ENCODE assay signal across 30 cellular contexts in the genomic region with DNA sequence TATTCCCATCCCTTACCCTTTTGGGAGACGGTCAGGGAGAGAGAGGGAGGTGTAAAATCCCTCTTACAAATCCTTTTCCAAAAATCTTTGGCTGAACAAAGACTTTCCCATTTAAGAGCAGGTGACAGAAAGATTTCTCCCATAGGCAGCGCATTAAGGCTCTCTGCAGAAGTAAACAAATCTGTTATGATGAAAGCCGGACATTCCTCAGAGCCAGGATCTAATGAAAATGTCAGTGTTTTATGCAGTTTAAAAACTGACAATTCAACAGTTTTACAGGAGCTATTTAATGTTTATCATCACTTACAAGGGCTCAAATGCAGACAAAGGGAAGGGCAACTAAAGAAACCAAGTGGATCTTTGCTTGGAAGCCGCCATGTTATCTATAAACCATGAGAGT.
"Had no signal": no experiment of that assay in that cellular context is flagged by ENCODE, and none has a peak within 500 bp of the region (broad histone marks: within the 10 kb centered on the region; RNA-seq: fewer than 3 reads in every experiment).

No MANE protein-coding gene starts in this region.

- H3K27me3 Mint-ChIP-seq: activated B cell treated with CpG ODN at 0.5 μM for 24 hours; activated CD8-positive, alpha-beta T cell treated with anti-CD3 and anti-CD28 coated beads for 36 hours; activated naive CD8-positive, alpha-beta T cell; effector memory CD8-positive, alpha-beta T cell; T-helper 17 cell had no signal

- H3K27ac Mint-ChIP-seq: activated B cell treated with CpG ODN at 0.5 μM for 24 hours; activated CD8-positive, alpha-beta T cell treated with anti-CD3 and anti-CD28 coated beads for 36 hours; activated naive CD8-positive, alpha-beta T cell; activated T-helper 1 cell treated with anti-CD3 and anti-CD28 coated beads, Interleukin-12 subunit alpha, Interleukin-12 subunit beta, Interleukin-2, Interleukin-4 antibody, amounts not matched to agents 30 ng/mL and 10 ng/mL and 1 ng/mL, durations not matched to agents 14 hours and 24 hours and 36 hours; activated T-helper 2 cell treated with anti-CD3 and anti-CD28 coated beads, Interferon-gamma antibody, Interleukin-2, Interleukin-4, amounts not matched to agents 10 μg/mL and 5 μg/mL and 100 μg/mL, durations not matched to agents 14 hours and 24 hours and 36 hours; effector memory CD8-positive, alpha-beta T cell; T-helper 17 cell; T-helper 2 cell treated with Interferon-gamma antibody and Interleukin-4, amounts not matched to agents 5 μg/mL and 100 μg/mL, for 36 hours had no signal

- H3K4me1 Mint-ChIP-seq: activated B cell treated with CpG ODN at 0.5 μM for 24 hours, T-helper 17 cell had no signal

- ATAC-seq: activated CD4-positive, CD25-positive, alpha-beta regulatory T cell treated with anti-CD3 and anti-CD28 coated beads, Interleukin-2, amount 50 U/mL, for 24 hours; activated CD8-positive, alpha-beta T cell treated with anti-CD3 and anti-CD28 coated beads for 36 hours; effector memory CD8-positive, alpha-beta T cell; T-helper 17 cell had no signal

- DNase-seq: activated B cell treated with CpG ODN at 0.5 μM for 24 hours; activated CD4-positive, alpha-beta T cell treated with anti-CD3 and anti-CD28 coated beads for 48 hours; activated CD4-positive, alpha-beta T cell treated with anti-CD3 and anti-CD28 coated beads, Interleukin-2, amount 50 U/mL, for 1 hour; activated CD4-positive, alpha-beta T cell treated with anti-CD3 and anti-CD28 coated beads, Interleukin-2, amount 50 U/mL, for 48 hours; activated CD8-positive, alpha-beta memory T cell treated with anti-CD3 and anti-CD28 coated beads for 24 hours; activated CD8-positive, alpha-beta T cell treated with anti-CD3 and anti-CD28 coated beads for 36 hours; activated gamma-delta T cell treated with Interleukin-2 at 50 U/mL for 16 hours; activated naive CD4-positive, alpha-beta T cell treated with anti-CD3 and anti-CD28 coated beads, Interleukin-2, amount 50 U/mL, for 16 hours; activated naive CD4-positive, alpha-beta T cell treated with Interleukin-2 at 50 U/mL for 16 hours; activated T-cell treated with anti-CD3 and anti-CD28 coated beads, Interleukin-2, amount 50 U/mL, for 1 hour; activated T-cell treated with anti-CD3 and anti-CD28 coated beads, Interleukin-2, amount 50 U/mL, for 48 hours; amniotic stem cell; anterior cingulate cortex; brain microvascular endothelial cell; caudate nucleus; cortex of kidney; dermis blood vessel endothelial cell; effector CD4-positive, alpha-beta T cell; effector memory CD8-positive, alpha-beta T cell; erythroblast; T-helper 1 cell; T-helper 17 cell; T1000; WERI-Rb-1 had no signal

- H3K36me3 ChIP-seq: brain microvascular endothelial cell, esophagus muscularis mucosa, WERI-Rb-1 had no signal

- H3K9me3 ChIP-seq: esophagus muscularis mucosa had no signal

- H3K9me3 Mint-ChIP-seq: activated B cell treated with CpG ODN at 0.5 μM for 24 hours; activated CD8-positive, alpha-beta T cell treated with anti-CD3 and anti-CD28 coated beads for 36 hours; activated T-helper 1 cell treated with anti-CD3 and anti-CD28 coated beads, Interleukin-12 subunit alpha, Interleukin-12 subunit beta, Interleukin-2, Interleukin-4 antibody, amounts not matched to agents 30 ng/mL and 10 ng/mL and 1 ng/mL, durations not matched to agents 14 hours and 24 hours and 36 hours; activated T-helper 2 cell treated with anti-CD3 and anti-CD28 coated beads, Interferon-gamma antibody, Interleukin-2, Interleukin-4, amounts not matched to agents 10 μg/mL and 5 μg/mL and 100 μg/mL, durations not matched to agents 14 hours and 24 hours and 36 hours; T-helper 2 cell treated with Interferon-gamma antibody and Interleukin-4, amounts not matched to agents 5 μg/mL and 100 μg/mL, for 36 hours had no signal

- H3K27ac ChIP-seq: brain microvascular endothelial cell, WERI-Rb-1 had no signal

- H3K27me3 ChIP-seq: brain microvascular endothelial cell, esophagus muscularis mucosa had no signal

- H3K36me3 Mint-ChIP-seq: activated naive CD8-positive, alpha-beta T cell had no signal

- H3K4me3 ChIP-seq: esophagus muscularis mucosa had no signal

- H3K4me3 Mint-ChIP-seq: activated B cell treated with CpG ODN at 0.5 μM for 24 hours; activated CD8-positive, alpha-beta T cell treated with anti-CD3 and anti-CD28 coated beads for 36 hours; activated naive CD8-positive, alpha-beta T cell; activated T-helper 1 cell treated with anti-CD3 and anti-CD28 coated beads, Interleukin-12 subunit alpha, Interleukin-12 subunit beta, Interleukin-2, Interleukin-4 antibody, amounts not matched to agents 30 ng/mL and 10 ng/mL and 1 ng/mL, durations not matched to agents 14 hours and 24 hours and 36 hours; effector memory CD8-positive, alpha-beta T cell; T-helper 17 cell; T-helper 2 cell treated with Interferon-gamma antibody and Interleukin-4, amounts not matched to agents 5 μg/mL and 100 μg/mL, for 36 hours had no signal
